8 cellular contexts compared by ENCODE assay signal in genomic region chr22:37746366-37747089, GRCh38. TPM values are rescaled to one million over a fixed set of nuclear protein-coding genes. Genes with fewer than 3 reads are reported as not detected.
DNase-seq lines count a peak whose midpoint lies in the region; ATAC-seq and TF ChIP-seq lines count a peak whose summit lies in the region.

No MANE protein-coding gene starts in this region.

- CTCF ChIA-PET in AG04449 (lab: Yijun Ruan, JAX), result no interaction called here

- 0% methylated on average over 26 to 52 of the region's 64 CpGs for WGBS in testis, 2 donors

- no peaks in the 10 kb centered on the region for H3K27me3 ChIP-seq in MG63
- no peaks in the 10 kb centered on the region for H3K27me3 ChIP-seq in left lung
- no peaks in the 10 kb centered on the region for H3K27me3 ChIP-seq in testis

- H3K36me3 ChIP-seq in MG63 (peaks cover 46% of the 10 kb centered on the region), left lung (no peaks in the 10 kb centered on the region), testis (ENCODE audit: low read depth, missing control alignments) (no peaks in the 10 kb centered on the region)

- H3K9me3 ChIP-seq in MG63 (no peaks in the 10 kb centered on the region), left lung (no peaks in the 10 kb centered on the region), testis (no peaks in the 10 kb centered on the region)

- H3K27ac ChIP-seq in left lung, result peak overlapping the region; percentile 92
- H3K27ac ChIP-seq in testis, result peak overlapping the region; percentile 91 to 93

- ATAC-seq in left lung (peak; percentile 20), left lobe of liver (no peak)

- in situ Hi-C loops in astrocyte of the cerebellum (cut with HindIII; ENCODE audit: low sequenced_read_pairs), result no loop called here

- POLR2A ChIA-PET in AG04449 (lab: Yijun Ruan, JAX), result no interaction called here

- H3K4me3 ChIP-seq in AG04449 (ENCODE audit: low read depth, low read length) (peak overlapping the region; percentile 85), MG63 (peak overlapping the region; percentile 97), astrocyte of the cerebellum (ENCODE audit: low read depth, low read length) (peak overlapping the region; percentile 91), left lung (peak overlapping the region; percentile 70 to 92), testis (peak overlapping the region; percentile 85 to 91)

- H3K4me1 ChIP-seq in left lung, result peaks cover 34 to 79% of the 10 kb centered on the region in 2 donors
- H3K4me1 ChIP-seq in testis, result peaks cover 38% of the 10 kb centered on the region

- no peak for TF ChIP-seq POLR2A in testis (IDR thresholded peaks at IDR 0.05)

- intact Hi-C loops in left lung (cut with DNase I) (no loop called here), testis (cut with DNase I; ENCODE audit: low total_unique reads) (no loop called here)

- TF ChIP-seq CTCF in AG04449 (IDR thresholded peaks at IDR 0.05; ENCODE audit: insufficient read depth, low read length, missing control alignments) (no peak), GM20000 (IDR thresholded peaks at IDR 0.05; ENCODE audit: extremely low read depth, missing control alignments) (no peak), astrocyte of the cerebellum (IDR thresholded peaks at IDR 0.05; ENCODE audit: low read depth, low read length, missing control alignments) (no peak), left lung (IDR thresholded peaks at IDR 0.05) (no peak), testis (IDR thresholded peaks at IDR 0.05) (no peak)

- DNase-seq in AG04449 (ENCODE audit: low read depth, low spot score) (no peak), GM20000 (ENCODE audit: low spot score) (peak; percentile 55), MG63 (peak; percentile 49), astrocyte of the cerebellum (ENCODE audit: low read depth) (no peak), left lung (peak in 1 of 2 donors; percentile 83), testis (no peak), left lobe of liver (ENCODE audit: low spot score) (no peak)
- DNase-seq in effector CD4-positive, alpha-beta T cell, result no peak

RNA-seq across cellular contexts. Expression of gene TRIOBP, which starts 49.7 kb away (rescaled TPM):
- 154 and 194 TPM in 2 replicates for total RNA-seq in MG63 (2014; rRNA removed; shearing (Covaris generic); ENCODE audit: low replicate concordance)
- total RNA-seq in left lung (10 to 100 TPM; 70.9 to 84.9 TPM), testis (10 to 100 TPM; 74.0 to 80.2 TPM), left lobe of liver (15.7 TPM)
- 52.9 TPM for polyA plus RNA-seq in testis (ENCODE audit: insufficient read depth, low read depth, low replicate concordance)

Comparison
In these comparisons a context has a peak if more than half of its experiments do, and no peak if none do; other contexts are left out.
1. DNase-seq: peak in GM20000 (single experiment) and MG63 (single experiment); none in AG04449 (single experiment), astrocyte of the cerebellum (single experiment), testis (single experiment), left lobe of liver (single experiment) and effector CD4-positive, alpha-beta T cell (single experiment).
2. Peak in every context shown above with its lines, with median percentiles within 50 percentile points of each other: H3K4me3 ChIP-seq.